17 cellular contexts compared by ENCODE assay signal in the genomic region with DNA sequence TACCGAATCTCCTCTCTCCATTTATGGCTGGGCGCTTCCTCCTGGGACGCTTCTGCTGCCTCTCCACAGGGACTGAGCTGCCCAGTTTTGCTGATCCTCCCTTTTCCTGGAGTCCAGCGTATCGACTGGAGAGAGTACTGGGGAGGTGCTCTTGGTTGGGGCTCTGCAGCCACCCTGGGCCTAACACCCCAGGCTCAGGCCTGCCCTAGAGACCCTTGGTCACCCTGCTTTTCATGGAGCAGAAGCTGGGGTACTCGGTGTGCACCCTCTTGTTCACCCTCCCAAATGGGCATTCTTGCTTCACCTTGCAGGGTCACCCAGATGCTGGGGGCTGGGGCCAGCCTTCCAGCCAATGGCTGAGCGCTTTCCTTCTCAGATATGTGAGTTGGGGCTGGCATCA.
"Had no signal": no experiment of that assay in that cellular context is flagged by ENCODE, and none has a peak within 500 bp of the region (broad histone marks: within the 10 kb centered on the region; RNA-seq: fewer than 3 reads in every experiment).

No MANE protein-coding gene starts in this region.

- H3K9me3 Mint-ChIP-seq: activated CD4-positive, alpha-beta T cell treated with anti-CD3 and anti-CD28 coated beads, Interleukin-2, amount 10 ng/mL, durations not matched to agents 24 days and 14 days; activated CD8-positive, alpha-beta T cell treated with anti-CD3 and anti-CD28 coated beads for 36 hours; activated T-helper 1 cell treated with anti-CD3 and anti-CD28 coated beads, Interleukin-12 subunit alpha, Interleukin-12 subunit beta, Interleukin-2, Interleukin-4 antibody, amounts not matched to agents 30 ng/mL and 10 ng/mL and 1 ng/mL, durations not matched to agents 14 hours and 24 hours and 36 hours; natural killer cell treated with Interleukin-12 subunit alpha and Interleukin-12 subunit beta and Interleukin-15 and Interleukin-18, amount 100 ng/mL, for 72 hours; stimulated activated naive CD8-positive, alpha-beta T cell treated with anti-CD3 and anti-CD28 coated beads, Interleukin-15, Interleukin-2, amounts not matched to agents 100 ng/mL and 50 ng/mL, for 24 hours; T-helper 1 cell treated with Interleukin-12 subunit alpha and Interleukin-12 subunit beta and Interleukin-4 antibody, amounts not matched to agents 30 μg/mL and 1 μg/mL, for 36 hours had no signal

- H3K27ac ChIP-seq: lower lobe of right lung, right atrium auricular region, upper lobe of right lung had no signal

- H3K27me3 Mint-ChIP-seq: activated CD4-positive, alpha-beta T cell treated with anti-CD3 and anti-CD28 coated beads, Interleukin-2, amount 10 ng/mL, durations not matched to agents 24 days and 14 days; activated CD8-positive, alpha-beta T cell treated with anti-CD3 and anti-CD28 coated beads for 36 hours; activated naive CD8-positive, alpha-beta T cell; natural killer cell treated with Interleukin-12 subunit alpha and Interleukin-12 subunit beta and Interleukin-15 and Interleukin-18, amount 100 ng/mL, for 72 hours; stimulated activated naive CD8-positive, alpha-beta T cell treated with anti-CD3 and anti-CD28 coated beads, Interleukin-15, Interleukin-2, amounts not matched to agents 100 ng/mL and 50 ng/mL, for 24 hours had no signal

- DNase-seq: activated CD4-positive, alpha-beta T cell treated with anti-CD3 and anti-CD28 coated beads, Interleukin-2, amount 10 ng/mL, durations not matched to agents 24 days and 14 days; activated CD8-positive, alpha-beta T cell treated with anti-CD3 and anti-CD28 coated beads for 36 hours; cerebellar nuclear complex; dermis blood vessel endothelial cell; effector memory CD4-positive, alpha-beta T cell; foreskin fibroblast; hippocampal formation; left colon; nucleus accumbens; upper lobe of right lung had no signal

- H3K27me3 ChIP-seq: right atrium auricular region, upper lobe of right lung had no signal

- H3K36me3 ChIP-seq: lower lobe of right lung, right atrium auricular region, upper lobe of right lung had no signal

- ATAC-seq: activated CD8-positive, alpha-beta T cell treated with anti-CD3 and anti-CD28 coated beads for 36 hours; left colon; natural killer cell treated with Interleukin-12 subunit alpha and Interleukin-12 subunit beta and Interleukin-15 and Interleukin-18, amount 100 ng/mL, for 72 hours had no signal

- H3K4me1 Mint-ChIP-seq: activated CD4-positive, alpha-beta T cell treated with anti-CD3 and anti-CD28 coated beads, Interleukin-2, amount 10 ng/mL, durations not matched to agents 24 days and 14 days had no signal

- H3K4me1 ChIP-seq: lower lobe of right lung, right atrium auricular region, upper lobe of right lung had no signal

- H3K4me3 Mint-ChIP-seq: activated CD4-positive, alpha-beta T cell treated with anti-CD3 and anti-CD28 coated beads, Interleukin-2, amount 10 ng/mL, durations not matched to agents 24 days and 14 days; activated CD8-positive, alpha-beta T cell treated with anti-CD3 and anti-CD28 coated beads for 36 hours; activated naive CD8-positive, alpha-beta T cell; activated T-helper 1 cell treated with anti-CD3 and anti-CD28 coated beads, Interleukin-12 subunit alpha, Interleukin-12 subunit beta, Interleukin-2, Interleukin-4 antibody, amounts not matched to agents 30 ng/mL and 10 ng/mL and 1 ng/mL, durations not matched to agents 14 hours and 24 hours and 36 hours; natural killer cell treated with Interleukin-12 subunit alpha and Interleukin-12 subunit beta and Interleukin-15 and Interleukin-18, amount 100 ng/mL, for 72 hours; stimulated activated naive CD8-positive, alpha-beta T cell treated with anti-CD3 and anti-CD28 coated beads, Interleukin-15, Interleukin-2, amounts not matched to agents 100 ng/mL and 50 ng/mL, for 24 hours; T-helper 1 cell treated with Interleukin-12 subunit alpha and Interleukin-12 subunit beta and Interleukin-4 antibody, amounts not matched to agents 30 μg/mL and 1 μg/mL, for 36 hours had no signal

- H3K4me3 ChIP-seq: lower lobe of right lung, right atrium auricular region, upper lobe of right lung had no signal

- H3K27ac Mint-ChIP-seq: activated CD4-positive, alpha-beta T cell treated with anti-CD3 and anti-CD28 coated beads, Interleukin-2, amount 10 ng/mL, durations not matched to agents 24 days and 14 days; activated CD8-positive, alpha-beta T cell treated with anti-CD3 and anti-CD28 coated beads for 36 hours; activated naive CD8-positive, alpha-beta T cell; activated T-helper 1 cell treated with anti-CD3 and anti-CD28 coated beads, Interleukin-12 subunit alpha, Interleukin-12 subunit beta, Interleukin-2, Interleukin-4 antibody, amounts not matched to agents 30 ng/mL and 10 ng/mL and 1 ng/mL, durations not matched to agents 14 hours and 24 hours and 36 hours; natural killer cell treated with Interleukin-12 subunit alpha and Interleukin-12 subunit beta and Interleukin-15 and Interleukin-18, amount 100 ng/mL, for 72 hours; stimulated activated naive CD8-positive, alpha-beta T cell treated with anti-CD3 and anti-CD28 coated beads, Interleukin-15, Interleukin-2, amounts not matched to agents 100 ng/mL and 50 ng/mL, for 24 hours; T-helper 1 cell treated with Interleukin-12 subunit alpha and Interleukin-12 subunit beta and Interleukin-4 antibody, amounts not matched to agents 30 μg/mL and 1 μg/mL, for 36 hours had no signal

- H3K9me3 ChIP-seq: lower lobe of right lung, right atrium auricular region, upper lobe of right lung had no signal

- H3K36me3 Mint-ChIP-seq: activated naive CD8-positive, alpha-beta T cell; natural killer cell treated with Interleukin-12 subunit alpha and Interleukin-12 subunit beta and Interleukin-15 and Interleukin-18, amount 100 ng/mL, for 72 hours had no signal
